27 cellular contexts compared by ENCODE assay signal in genomic region chr7:3087243-3087642, GRCh38. TPM values are rescaled to one million over a fixed set of nuclear protein-coding genes. Genes with fewer than 3 reads are reported as not detected.
DNase-seq lines count a peak whose midpoint lies in the region; FAIRE-seq and TF ChIP-seq lines count a peak whose summit lies in the region.
"Had no signal": no experiment of that assay in that cellular context is flagged by ENCODE, and none has a peak within 500 bp of the region (broad histone marks: within the 10 kb centered on the region; RNA-seq: fewer than 3 reads in every experiment).

No MANE protein-coding gene starts in this region.

- H3K36me3 Mint-ChIP-seq in endodermal cell (ENCODE audit: low read depth) (no peaks in the 10 kb centered on the region), mesothelial cell of epicardium (no peaks in the 10 kb centered on the region)
- H3K36me3 Mint-ChIP-seq: activated CD8-positive, alpha-beta memory T cell treated with anti-CD3 and anti-CD28 coated beads, Interleukin-2, amount 10 ng/mL, durations not matched to agents 7 days and 5 days; activated naive CD8-positive, alpha-beta T cell treated with anti-CD3 and anti-CD28 coated beads for 36 hours had no signal

- H3K9me3 Mint-ChIP-seq in endodermal cell: peaks cover 1% of the 10 kb centered on the region
- no peaks in the 10 kb centered on the region for H3K9me3 Mint-ChIP-seq in mesothelial cell of epicardium
- H3K9me3 Mint-ChIP-seq: activated CD4-positive, alpha-beta T cell treated with anti-CD3 and anti-CD28 coated beads, Interleukin-2, amount 10 ng/mL, durations not matched to agents 24 days and 14 days; activated naive CD8-positive, alpha-beta T cell treated with anti-CD3 and anti-CD28 coated beads for 36 hours; activated T-helper 2 cell treated with anti-CD3 and anti-CD28 coated beads, Interferon-gamma antibody, Interleukin-2, Interleukin-4, amounts not matched to agents 10 μg/mL and 5 μg/mL and 100 μg/mL, durations not matched to agents 14 hours and 24 hours and 36 hours; GM23338 had no signal

- no peaks in the 10 kb centered on the region for H4K20me1 ChIP-seq in BLaER1 treated with 17β-estradiol and CSF1 and Interleukin-3, amounts not matched to agents 10 nM and 100 nM

- FAIRE-seq in D721Med (lab: Jason Lieb, UNC): no peak
- FAIRE-seq: A549, GM12891 had no signal

- peaks cover 12 to 32% (median 23%) of the 10 kb centered on the region in 11 experiments for H3K9me3 ChIP-seq in BLaER1 treated with 17β-estradiol and CSF1 and Interleukin-3, amounts not matched to agents 10 nM and 100 nM (replicated peaks in 1 of 11)
- H3K9me3 ChIP-seq in NT2/D1 (ENCODE audit: insufficient read depth, low read length) (0 out of 2 replicates have a peak, but pooled peaks cover 4% of the 10 kb centered on the region), endodermal cell (ENCODE audit: control insufficient read depth, low read length) (no peaks in the 10 kb centered on the region)
- H3K9me3 ChIP-seq: A549, left ventricle myocardium inferior, mucosa of descending colon, prostate gland, SJSA1, upper lobe of left lung had no signal

- H3K4me2 ChIP-seq in BLaER1 treated with 17β-estradiol and CSF1 and Interleukin-3, amounts not matched to agents 10 nM and 100 nM: peak overlapping the region in 8 of 11 experiments; percentile 41 to 96 (median 85); a peak in 15 of 22 replicates
- H3K4me2 ChIP-seq: A549, GM23338 had no signal

- no peak for TF ChIP-seq CTCF in endodermal cell (conservative IDR thresholded peaks at IDR 0.05)
- TF ChIP-seq CTCF in mesothelial cell of epicardium (IDR thresholded peaks at IDR 0.05; ENCODE audit: unreplicated experiment): no peak
- TF ChIP-seq CTCF in D721Med (IDR thresholded peaks at IDR 0.05; ENCODE audit: insufficient read depth, missing control alignments): no peak

- H3K4me3 ChIP-seq in BLaER1 treated with 17β-estradiol and CSF1 and Interleukin-3, amounts not matched to agents 10 nM and 100 nM: no peak overlapping the region
- H3K4me3 ChIP-seq in NT2/D1 (ENCODE audit: insufficient read length, low read depth) (no peak overlapping the region), endodermal cell (ENCODE audit: low read length) (no peak overlapping the region)
- H3K4me3 ChIP-seq: A549, GM23338, left ventricle myocardium inferior, mucosa of descending colon, prostate gland, SJSA1, skin epidermis, upper lobe of left lung had no signal

- H3K27me3 Mint-ChIP-seq in endodermal cell (ENCODE audit: insufficient read depth) (no peaks in the 10 kb centered on the region), mesothelial cell of epicardium (ENCODE audit: low read depth) (no peaks in the 10 kb centered on the region)
- H3K27me3 Mint-ChIP-seq: activated CD8-positive, alpha-beta memory T cell treated with anti-CD3 and anti-CD28 coated beads, Interleukin-2, amount 10 ng/mL, durations not matched to agents 7 days and 5 days; activated naive CD8-positive, alpha-beta T cell treated with anti-CD3 and anti-CD28 coated beads for 36 hours; T-helper 17 cell had no signal

- H3K4me3 Mint-ChIP-seq in endodermal cell (no peak overlapping the region), mesothelial cell of epicardium (no peak overlapping the region)
- H3K4me3 Mint-ChIP-seq: activated CD4-positive, alpha-beta T cell treated with anti-CD3 and anti-CD28 coated beads, Interleukin-2, amount 10 ng/mL, durations not matched to agents 24 days and 14 days; activated CD8-positive, alpha-beta memory T cell treated with anti-CD3 and anti-CD28 coated beads, Interleukin-2, amount 10 ng/mL, durations not matched to agents 7 days and 5 days; activated naive CD8-positive, alpha-beta T cell treated with anti-CD3 and anti-CD28 coated beads for 36 hours; GM23338; T-helper 17 cell had no signal

- peak; percentile 33 for DNase-seq in NT2/D1 (ENCODE audit: low read depth, low spot score)
- no peak for DNase-seq in endodermal cell
- no peak for DNase-seq in mesothelial cell of epicardium (ENCODE audit: low spot score in 2 of 2, unreplicated experiment in 2 of 2)
- no peak for DNase-seq in D721Med (ENCODE audit: insufficient read length, low spot score)
- no peak for DNase-seq in NCI-H1436 treated with DMSO at 0.1 percent for 48 hours (lab: John Stamatoyannopoulos, UW)
- DNase-seq in activated T-cell treated with anti-CD3 and anti-CD28 coated beads, Interleukin-2, amount 50 U/mL, for 48 hours: no peak
- no peak for DNase-seq in NCI-H510A treated with DMSO at 0.1 percent for 48 hours (lab: John Stamatoyannopoulos, UW)
- DNase-seq: activated CD4-positive, alpha-beta T cell treated with anti-CD3 and anti-CD28 coated beads, Interleukin-2, amount 10 ng/mL, durations not matched to agents 24 days and 14 days; activated CD8-positive, alpha-beta memory T cell treated with anti-CD3 and anti-CD28 coated beads, Interleukin-2, amount 10 ng/mL, durations not matched to agents 7 days and 5 days; activated naive CD8-positive, alpha-beta T cell treated with anti-CD3 and anti-CD28 coated beads for 36 hours; KBM-7; left ventricle myocardium inferior; mucosa of descending colon; NCI-H187; stimulated activated CD4-positive, alpha-beta T cell treated with anti-CD3 and anti-CD28 coated beads, Interleukin-4, amount 100 ng/mL, for 4 hours; T-helper 17 cell; upper lobe of left lung had no signal

- H3K9ac ChIP-seq in BLaER1 treated with 17β-estradiol and CSF1 and Interleukin-3, amounts not matched to agents 10 nM and 100 nM: 0 out of 22 replicates have a peak overlapping the region, but pooled peaks of 3 of the 11 experiments have one; percentile 6 to 12 (median 8)
- H3K9ac ChIP-seq in NT2/D1 (ENCODE audit: insufficient read length, low read depth) (no peak overlapping the region), endodermal cell (ENCODE audit: extremely low read depth, low read length, poor library complexity, severe bottlenecking) (no peak overlapping the region)

- no peaks in the 10 kb centered on the region for H3K4me1 Mint-ChIP-seq in endodermal cell
- H3K4me1 Mint-ChIP-seq in mesothelial cell of epicardium: peaks cover 25% of the 10 kb centered on the region
- H3K4me1 Mint-ChIP-seq: GM23338 had no signal

- H3K4me1 ChIP-seq in BLaER1 treated with 17β-estradiol and CSF1 and Interleukin-3, amounts not matched to agents 10 nM and 100 nM: peaks cover 14 to 95% (median 83%) of the 10 kb centered on the region in 10 experiments
- H3K4me1 ChIP-seq in NT2/D1 (ENCODE audit: insufficient read depth, insufficient read length): no peaks in the 10 kb centered on the region
- no peaks in the 10 kb centered on the region for H3K4me1 ChIP-seq in endodermal cell (ENCODE audit: control insufficient read depth, insufficient read depth, low read length)
- H3K4me1 ChIP-seq: A549, left ventricle myocardium inferior, prostate gland, SJSA1, upper lobe of left lung had no signal

- 60 to 72% methylated on average over 3 to 6 of the region's 6 CpGs for WGBS in endodermal cell (ENCODE audit: insufficient coverage in 1 of 2, insufficient read length in 1 of 2), 2 experiments

- no peaks in the 10 kb centered on the region for H3K27me3 ChIP-seq in BLaER1 treated with 17β-estradiol and CSF1 and Interleukin-3, amounts not matched to agents 10 nM and 100 nM
- H3K27me3 ChIP-seq in NT2/D1 (ENCODE audit: insufficient read depth, insufficient read length) (no peaks in the 10 kb centered on the region), endodermal cell (ENCODE audit: control insufficient read depth, insufficient read depth, low read length, poor library complexity, severe bottlenecking) (no peaks in the 10 kb centered on the region)
- H3K27me3 ChIP-seq: SJSA1, upper lobe of left lung had no signal

- H3K27ac ChIP-seq in BLaER1 treated with 17β-estradiol and CSF1 and Interleukin-3, amounts not matched to agents 10 nM and 100 nM: peak overlapping the region in 4 of 11 experiments; percentile 18 to 32 (median 28); a peak in 3 of 22 replicates
- H3K27ac ChIP-seq in endodermal cell (ENCODE audit: low read depth, low read length): peak overlapping the region; percentile 47
- H3K27ac ChIP-seq: A549, left ventricle myocardium inferior, prostate gland, SJSA1, skin epidermis, upper lobe of left lung had no signal

- H3K36me3 ChIP-seq in BLaER1 treated with 17β-estradiol and CSF1 and Interleukin-3, amounts not matched to agents 10 nM and 100 nM: no peaks in the 10 kb centered on the region
- H3K36me3 ChIP-seq in NT2/D1 (ENCODE audit: insufficient read depth, insufficient read length, low read length) (no peaks in the 10 kb centered on the region), endodermal cell (ENCODE audit: control insufficient read depth, insufficient read depth, low read length) (no peaks in the 10 kb centered on the region)
- H3K36me3 ChIP-seq: left ventricle myocardium inferior, prostate gland, SJSA1, upper lobe of left lung had no signal

- H3K27ac Mint-ChIP-seq in endodermal cell (no peak overlapping the region), mesothelial cell of epicardium (peak overlapping the region; percentile 58)
- H3K27ac Mint-ChIP-seq: activated CD4-positive, alpha-beta T cell treated with anti-CD3 and anti-CD28 coated beads, Interleukin-2, amount 10 ng/mL, durations not matched to agents 24 days and 14 days; activated CD8-positive, alpha-beta memory T cell treated with anti-CD3 and anti-CD28 coated beads, Interleukin-2, amount 10 ng/mL, durations not matched to agents 7 days and 5 days; activated naive CD8-positive, alpha-beta T cell treated with anti-CD3 and anti-CD28 coated beads for 36 hours; activated T-helper 2 cell treated with anti-CD3 and anti-CD28 coated beads, Interferon-gamma antibody, Interleukin-2, Interleukin-4, amounts not matched to agents 10 μg/mL and 5 μg/mL and 100 μg/mL, durations not matched to agents 14 hours and 24 hours and 36 hours; GM23338; T-helper 17 cell had no signal

RNA-seq across cellular contexts. Expression of gene CARD11, which starts 43.6 kb away (rescaled TPM):
- total RNA-seq in endodermal cell (10 to 100 TPM in 1 of 2 donors, 1 to 10 TPM in 1; 7.2 to 10.8 TPM), mesothelial cell of epicardium (8.3 to 9.8 TPM (median 9.3 TPM) in 3 replicates)
- 2.1 TPM for polyA plus RNA-seq in endodermal cell (2013, experiment 1 of 2)
- polyA plus RNA-seq in endodermal cell (2013, experiment 2 of 2): 1.4 TPM
- polyA plus RNA-seq: BJ, neural cell had no signal
